Comparison of ENCODE assay signal across 8 cellular contexts in genomic region chr12:89461190-89461589, GRCh38.
A peak's percentile ranks its signal among the peaks of the same experiment; 100 is the strongest.
DNase-seq lines count a peak whose midpoint lies in the region; ATAC-seq and TF ChIP-seq lines count a peak whose summit lies in the region.

No MANE protein-coding gene starts in this region.

- intact Hi-C loops in PC-9 (cut with micrococcal nuclease; ENCODE audit: unreplicated experiment) (loop anchor here (1.0 to 5.0 kb wide), 3 partner anchors 66 to 442 kb away; partner anchors contain the start of gene POC1B), posterior vena cava (cut with DNase I) (loop anchor here (5.0 to 10.0 kb wide), 3 partner anchors 414 to 439 kb away; no protein-coding TSS in a partner anchor)

- CTCF ChIA-PET in PC-9 (lab: Charles Lee), result interaction anchor here (0.6 to 1.4 kb wide), 3 partner anchors 107 to 444 kb away, joined by 3 to 5 read pairs (median 4); no protein-coding TSS in a partner anchor

- peaks cover 4% of the 10 kb centered on the region for H3K4me1 ChIP-seq in PC-9 (replicated peaks; ENCODE audit: insufficient read depth)
- H3K4me1 ChIP-seq in hepatocyte (ENCODE audit: insufficient read depth), result no peaks in the 10 kb centered on the region

- no peak for TF ChIP-seq CTCF in PC-9 (conservative IDR thresholded peaks at IDR 0.05)
- TF ChIP-seq CTCF in fibroblast of mammary gland (conservative IDR thresholded peaks at IDR 0.05; ENCODE audit: control insufficient read depth, insufficient read depth, low read depth, low read length), result no peak
- TF ChIP-seq CTCF in omental fat pad (IDR thresholded peaks at IDR 0.05), result no peak
- TF ChIP-seq CTCF in hepatocyte (IDR thresholded peaks at IDR 0.05; ENCODE audit: poor library complexity), result no peak

- H3K4me2 ChIP-seq in PC-9, result peak overlapping the region; percentile 69; the same call in 1 of the 2 replicates
- no peak overlapping the region for H3K4me2 ChIP-seq in hepatocyte

- H3F3A ChIP-seq in PC-9 (ENCODE audit: insufficient read depth, low read depth), result no peaks in the 10 kb centered on the region

- H3K9me3 ChIP-seq in PC-9 (ENCODE audit: insufficient read depth, low read depth) (no peaks in the 10 kb centered on the region), hepatocyte (ENCODE audit: low read depth) (no peaks in the 10 kb centered on the region)

- H3K27me3 ChIP-seq in PC-9 (ENCODE audit: insufficient read depth, low read depth), result no peaks in the 10 kb centered on the region
- H3K27me3 ChIP-seq in hepatocyte, result no peaks in the 10 kb centered on the region

- ATAC-seq in GM18511 (IDR thresholded peaks at IDR 0.05; ENCODE audit: unreplicated experiment) (peak; percentile 13), omental fat pad (ENCODE audit: low FRiP score) (peak; percentile 41), HG02884 (IDR thresholded peaks at IDR 0.05; ENCODE audit: unreplicated experiment) (no peak)

- no peaks in the 10 kb centered on the region for H3K9me2 ChIP-seq in PC-9 (ENCODE audit: insufficient read depth)
- no peaks in the 10 kb centered on the region for H3K9me2 ChIP-seq in hepatocyte (replicated peaks; ENCODE audit: insufficient read depth)

- WGBS in hepatocyte (ENCODE audit: low lambda C conversion rate, missing lambda C conversion rate), result 76% methylated on average over 4 of the region's 4 CpGs

- H3K27ac ChIP-seq in PC-9 (peak overlapping the region; percentile 17; the same call in 1 of the 2 replicates), hepatocyte (no peak overlapping the region)

- POLR2A ChIA-PET in PC-9 (lab: Charles Lee; ENCODE audit: unreplicated experiment), result no interaction called here

- H3K36me3 ChIP-seq in PC-9 (ENCODE audit: low read depth) (no peaks in the 10 kb centered on the region), hepatocyte (replicated peaks; ENCODE audit: insufficient read depth, low read depth) (no peaks in the 10 kb centered on the region)

- no peak overlapping the region for H3K4me3 ChIP-seq in PC-9
- H3K4me3 ChIP-seq in fibroblast of mammary gland (ENCODE audit: control insufficient read depth, low read depth, low read length), result no peak overlapping the region
- H3K4me3 ChIP-seq in hepatocyte, result no peak overlapping the region

- H4K20me1 ChIP-seq in PC-9 (ENCODE audit: insufficient read depth), result no peaks in the 10 kb centered on the region
- no peaks in the 10 kb centered on the region for H4K20me1 ChIP-seq in hepatocyte (ENCODE audit: insufficient read depth, poor library complexity, severe bottlenecking)

- BruUV-seq in PC-9 (replicated peaks; lab: Mats Ljungman, UMichigan), result no TSS peak

- DNase-seq in PC-9, result no peak
- peak; percentile 20 for DNase-seq in fibroblast of mammary gland (ENCODE audit: low read depth)
- DNase-seq in omental fat pad (ENCODE audit: low spot score), result no peak
- DNase-seq in GDM1 (lab: John Stamatoyannopoulos, UW), result no peak
- DNase-seq in posterior vena cava (ENCODE audit: low spot score), result no peak
- no peak for DNase-seq in hepatocyte (ENCODE audit: low spot score)

- H2AFZ ChIP-seq in PC-9 (no peak overlapping the region), hepatocyte (no peak overlapping the region)

- H3K79me2 ChIP-seq in PC-9 (ENCODE audit: low read depth), result no peaks in the 10 kb centered on the region
- no peaks in the 10 kb centered on the region for H3K79me2 ChIP-seq in hepatocyte
